Comparison of ENCODE assay signal across 23 cellular contexts in genomic region chr22:43081968-43082367, GRCh38. TPM values are rescaled to one million over a fixed set of nuclear protein-coding genes. Genes with fewer than 3 reads are reported as not detected.
"Had no signal": no experiment of that assay in that cellular context is flagged by ENCODE, and none has a peak within 500 bp of the region (broad histone marks: within the 10 kb centered on the region; RNA-seq: fewer than 3 reads in every experiment).

No MANE protein-coding gene starts in this region.

- H3K36me3 ChIP-seq: adrenal gland, lower lobe of right lung, sigmoid colon, uterus had no signal

- H3K27me3 Mint-ChIP-seq: activated naive CD8-positive, alpha-beta T cell; activated T-cell treated with anti-CD3 and anti-CD28 coated beads, Interleukin-2, amount 50 U/mL, for 24 hours had no signal

- H3K4me3 Mint-ChIP-seq: activated CD8-positive, alpha-beta T cell treated with anti-CD3 and anti-CD28 coated beads, Interleukin-2, amount 10 ng/mL, durations not matched to agents 7 days and 5 days; activated naive CD8-positive, alpha-beta T cell; activated T-cell treated with anti-CD3 and anti-CD28 coated beads, Interleukin-2, amount 50 U/mL, for 24 hours; nephron progenitor cell had no signal

- DNase-seq: activated CD4-positive, alpha-beta T cell treated with anti-CD3 and anti-CD28 coated beads for 1 hour; activated CD4-positive, alpha-beta T cell treated with anti-CD3 and anti-CD28 coated beads, Interleukin-2, amount 50 U/mL, for 1 hour; activated CD8-positive, alpha-beta T cell treated with anti-CD3 and anti-CD28 coated beads, Interleukin-2, amount 10 ng/mL, durations not matched to agents 7 days and 5 days; activated naive CD4-positive, alpha-beta T cell; activated T-cell treated with anti-CD3 and anti-CD28 coated beads, Interleukin-2, amount 50 U/mL, for 24 hours; adrenal gland; kidney; lower lobe of right lung; mesendoderm; mucosa of descending colon; nephron progenitor cell; occipital lobe; posterior cingulate gyrus; sigmoid colon; stimulated activated CD4-positive, alpha-beta T cell treated with anti-CD3 and anti-CD28 coated beads, Interleukin-2, amount 100 ng/mL, for 48 hours; stimulated activated naive CD4-positive, alpha-beta T cell; T-helper 9 cell; testis; trophoblast cell; uterus had no signal

- ATAC-seq: activated CD8-positive, alpha-beta T cell treated with anti-CD3 and anti-CD28 coated beads, Interleukin-2, amount 10 ng/mL, durations not matched to agents 7 days and 5 days; lower lobe of right lung; mucosa of descending colon had no signal

- H3K4me3 ChIP-seq: adrenal gland, coronary artery, lower lobe of right lung, mucosa of descending colon, sigmoid colon, testis, uterus had no signal

- H3K9me3 ChIP-seq: adrenal gland, lower lobe of right lung, mucosa of descending colon, sigmoid colon, testis, uterus had no signal

- H3K9me3 Mint-ChIP-seq: activated T-cell treated with anti-CD3 and anti-CD28 coated beads, Interleukin-2, amount 50 U/mL, for 24 hours; activated T-helper 2 cell treated with anti-CD3 and anti-CD28 coated beads, Interferon-gamma antibody, Interleukin-2, Interleukin-4, amounts not matched to agents 10 μg/mL and 5 μg/mL and 100 μg/mL, durations not matched to agents 14 hours and 24 hours and 36 hours had no signal

- H3K27ac Mint-ChIP-seq: activated CD8-positive, alpha-beta T cell treated with anti-CD3 and anti-CD28 coated beads, Interleukin-2, amount 10 ng/mL, durations not matched to agents 7 days and 5 days; activated naive CD8-positive, alpha-beta T cell; activated T-cell treated with anti-CD3 and anti-CD28 coated beads, Interleukin-2, amount 50 U/mL, for 24 hours; activated T-helper 2 cell treated with anti-CD3 and anti-CD28 coated beads, Interferon-gamma antibody, Interleukin-2, Interleukin-4, amounts not matched to agents 10 μg/mL and 5 μg/mL and 100 μg/mL, durations not matched to agents 14 hours and 24 hours and 36 hours; nephron progenitor cell had no signal

- H3K4me1 ChIP-seq: adrenal gland, lower lobe of right lung, sigmoid colon, testis, uterus had no signal

- H3K27ac ChIP-seq: adrenal gland, coronary artery, lower lobe of right lung, sigmoid colon, testis, uterus had no signal

- H3K27me3 ChIP-seq: adrenal gland, sigmoid colon, testis, uterus had no signal

RNA-seq across cellular contexts. Expression of gene BIK, which starts 28.6 kb away (rescaled TPM):
- total RNA-seq: occipital lobe, sigmoid colon had no signal
